In the genomic region with DNA sequence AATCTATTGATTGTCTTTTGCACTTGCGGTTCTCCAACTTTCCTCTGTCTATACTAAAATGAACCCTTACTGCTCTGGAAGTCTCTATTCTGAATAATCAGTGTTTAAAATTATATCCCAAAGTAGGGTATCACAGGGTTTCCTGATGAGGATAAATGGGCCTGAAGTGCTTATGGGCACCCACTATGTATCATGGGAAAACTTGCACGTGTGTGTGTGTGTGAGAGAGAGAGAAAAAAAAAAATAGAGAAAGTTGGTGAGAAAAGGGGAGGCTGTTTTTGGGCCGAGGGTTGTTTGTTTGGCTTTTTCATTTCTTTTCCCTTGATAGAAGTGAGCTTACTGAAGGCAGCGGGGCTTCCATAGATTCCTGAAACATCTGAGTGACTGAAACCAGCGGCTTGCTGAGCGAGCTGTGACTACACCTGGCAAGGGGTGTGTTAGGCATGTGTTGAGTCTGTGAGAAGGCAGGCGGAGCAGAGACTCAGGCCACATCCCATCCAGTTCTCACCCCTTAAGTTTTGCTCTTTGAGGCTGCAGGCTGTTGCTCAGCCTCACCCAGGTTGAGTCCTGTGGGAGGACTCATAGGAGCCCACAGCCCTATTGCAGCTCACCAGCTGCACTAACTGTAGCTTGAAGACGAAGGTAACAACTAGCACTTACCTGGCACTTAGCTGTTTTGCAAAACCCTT, we compare ENCODE assay signal across 11 cellular contexts. TPM values are rescaled to one million over a fixed set of nuclear protein-coding genes. Genes with fewer than 3 reads are reported as not detected.
DNase-seq lines count a peak whose midpoint lies in the region; ATAC-seq, FAIRE-seq and TF ChIP-seq lines count a peak whose summit lies in the region.
"Had no signal": no experiment of that assay in that cellular context is flagged by ENCODE, and none has a peak within 500 bp of the region (broad histone marks: within the 10 kb centered on the region; RNA-seq: fewer than 3 reads in every experiment).

No MANE protein-coding gene starts in this region.

- peaks cover 11% of the 10 kb centered on the region for H3K36me3 ChIP-seq in osteoblast (ENCODE audit: insufficient read depth, low read length)

- no peak overlapping the region for H3K27ac Mint-ChIP-seq in stimulated activated naive CD8-positive, alpha-beta T cell treated with anti-CD3 and anti-CD28 coated beads, Interleukin-15, amount 100 ng/mL, for 72 hours
- H3K27ac Mint-ChIP-seq: activated CD4-positive, alpha-beta memory T cell treated with anti-CD3 and anti-CD28 coated beads for 36 hours; activated T-helper 17 cell treated with anti-CD3 and anti-CD28 coated beads, Interleukin-2, amount 50 U/mL, for 72 hours had no signal

- H3K27me3 Mint-ChIP-seq in stimulated activated naive CD8-positive, alpha-beta T cell treated with anti-CD3 and anti-CD28 coated beads, Interleukin-15, amount 100 ng/mL, for 72 hours: peaks cover 17% of the 10 kb centered on the region

- peaks cover 27% of the 10 kb centered on the region for H4K20me1 ChIP-seq in osteoblast (ENCODE audit: insufficient read depth, low read length)

- DNase-seq in GM18507 (ENCODE audit: extremely low spot score, insufficient read length, low read depth) (no peak), NCI-H526 treated with DMSO at 0.1 percent for 48 hours (lab: John Stamatoyannopoulos, UW) (peak; percentile 53), epithelial cell of prostate (ENCODE audit: low read depth, low spot score) (peak; percentile 84), osteoblast (ENCODE audit: insufficient read length, low spot score, missing footprints) (no peak), GDM1 (lab: John Stamatoyannopoulos, UW) (no peak), cerebellar nuclear complex (lab: John Stamatoyannopoulos, UW) (no peak), NCI-H146 treated with DMSO at 0.1 percent for 48 hours (lab: John Stamatoyannopoulos, UW; ENCODE audit: unreplicated experiment) (no peak)
- DNase-seq in stimulated activated naive CD8-positive, alpha-beta T cell treated with anti-CD3 and anti-CD28 coated beads, Interleukin-15, amount 100 ng/mL, for 72 hours: no peak
- DNase-seq: activated CD4-positive, alpha-beta memory T cell treated with anti-CD3 and anti-CD28 coated beads for 36 hours; stimulated activated naive CD8-positive, alpha-beta T cell treated with anti-CD3 and anti-CD28 coated beads, Interleukin-15, Interleukin-2, amounts not matched to agents 100 U/mL and 50 U/mL, for 24 hours had no signal

- no peak overlapping the region for H3K4me3 ChIP-seq in osteoblast (ENCODE audit: insufficient read depth, low read length)

- H3K27ac ChIP-seq in epithelial cell of prostate (peak overlapping the region; percentile 72), osteoblast (ENCODE audit: low read depth, low read length) (peak overlapping the region; percentile 81)

- TF ChIP-seq CTCF in osteoblast (IDR thresholded peaks at IDR 0.05; ENCODE audit: extremely low read depth, low read depth, low read length): no peak

- peak overlapping the region; percentile 14 for H3K4me2 ChIP-seq in osteoblast (ENCODE audit: insufficient read depth, low read length)

- peak overlapping the region; percentile 1 for H2AFZ ChIP-seq in osteoblast (ENCODE audit: low read length)

- H3K79me2 ChIP-seq in osteoblast (ENCODE audit: insufficient read depth, low read length): peaks cover 98% of the 10 kb centered on the region

- peaks cover 0 to 5% of the 10 kb centered on the region in 2 donors for H3K9me3 Mint-ChIP-seq in stimulated activated naive CD8-positive, alpha-beta T cell treated with anti-CD3 and anti-CD28 coated beads, Interleukin-15, amount 100 ng/mL, for 72 hours
- H3K9me3 Mint-ChIP-seq: activated T-helper 17 cell treated with anti-CD3 and anti-CD28 coated beads, Interleukin-2, amount 50 U/mL, for 72 hours had no signal

- no peaks in the 10 kb centered on the region for H3K9me3 ChIP-seq in osteoblast (ENCODE audit: low read depth, low read length)

- H3K4me1 ChIP-seq in osteoblast (ENCODE audit: insufficient read depth, low read length): peaks cover 45% of the 10 kb centered on the region

- no peaks in the 10 kb centered on the region for H3K27me3 ChIP-seq in osteoblast (ENCODE audit: insufficient read depth, low read length)

- peaks cover 15% of the 10 kb centered on the region for H3K4me1 Mint-ChIP-seq in stimulated activated naive CD8-positive, alpha-beta T cell treated with anti-CD3 and anti-CD28 coated beads, Interleukin-15, amount 100 ng/mL, for 72 hours
- H3K4me1 Mint-ChIP-seq: activated T-helper 17 cell treated with anti-CD3 and anti-CD28 coated beads, Interleukin-2, amount 50 U/mL, for 72 hours had no signal

- peak; percentile 41 for FAIRE-seq in GM18507 (lab: Jason Lieb, UNC)

- ATAC-seq in stimulated activated naive CD8-positive, alpha-beta T cell treated with anti-CD3 and anti-CD28 coated beads, Interleukin-15, amount 100 ng/mL, for 72 hours: no peak
- ATAC-seq: activated T-helper 17 cell treated with anti-CD3 and anti-CD28 coated beads, Interleukin-2, amount 50 U/mL, for 72 hours; stimulated activated naive CD8-positive, alpha-beta T cell treated with anti-CD3 and anti-CD28 coated beads, Interleukin-15, Interleukin-2, amounts not matched to agents 100 U/mL and 50 U/mL, for 24 hours had no signal

- H3K4me3 Mint-ChIP-seq in stimulated activated naive CD8-positive, alpha-beta T cell treated with anti-CD3 and anti-CD28 coated beads, Interleukin-15, amount 100 ng/mL, for 72 hours: no peak overlapping the region
- H3K4me3 Mint-ChIP-seq: activated CD4-positive, alpha-beta memory T cell treated with anti-CD3 and anti-CD28 coated beads for 36 hours; activated T-helper 17 cell treated with anti-CD3 and anti-CD28 coated beads, Interleukin-2, amount 50 U/mL, for 72 hours had no signal

RNA-seq across cellular contexts. Expression of gene PPFIBP1, which starts 17.2 kb away (rescaled TPM):
- total RNA-seq in osteoblast: 166 and 179 TPM in 2 replicates

Comparison
In these comparisons a context has a peak if more than half of its experiments do, and no peak if none do; other contexts are left out.
1. DNase-seq: peak in NCI-H526 treated with DMSO at 0.1 percent for 48 hours (single experiment) and epithelial cell of prostate (single experiment); none in GM18507 (single experiment), osteoblast (single experiment), GDM1 (single experiment), cerebellar nuclear complex (0 of 2), NCI-H146 treated with DMSO at 0.1 percent for 48 hours (single experiment) and stimulated activated naive CD8-positive, alpha-beta T cell treated with anti-CD3 and anti-CD28 coated beads, Interleukin-15, amount 100 ng/mL, for 72 hours (0 of 2).